ENCODE assay signal across 15 cellular contexts in genomic region chr19:19599190-19599535, GRCh38. TPM values are rescaled to one million over a fixed set of nuclear protein-coding genes. Genes with fewer than 3 reads are reported as not detected.
DNase-seq lines count a peak whose midpoint lies in the region; ATAC-seq lines count a peak whose summit lies in the region.
"Had no signal": no experiment of that assay in that cellular context is flagged by ENCODE, and none has a peak within 500 bp of the region (broad histone marks: within the 10 kb centered on the region; RNA-seq: fewer than 3 reads in every experiment).

No MANE protein-coding gene starts in this region.

- H3K27me3 ChIP-seq in CD4-positive, CD25-positive, alpha-beta regulatory T cell (ENCODE audit: control insufficient read depth, insufficient read depth, low read length), result no peaks in the 10 kb centered on the region
- H3K27me3 ChIP-seq: colonic mucosa had no signal

- H3K4me1 ChIP-seq in CD4-positive, CD25-positive, alpha-beta regulatory T cell (ENCODE audit: control insufficient read depth, insufficient read depth, low read length, poor library complexity, severe bottlenecking), result peaks cover 93% of the 10 kb centered on the region

- H3K36me3 ChIP-seq in CD4-positive, CD25-positive, alpha-beta regulatory T cell (ENCODE audit: control insufficient read depth, insufficient read depth, low read length), result peaks cover 3% of the 10 kb centered on the region
- H3K36me3 ChIP-seq: colonic mucosa had no signal

- CTCF ChIA-PET in activated naive CD4-positive, alpha-beta T cell treated with anti-CD3 and anti-CD28 coated beads, Interleukin-2, amount 10 ng/mL, durations not matched to agents 7 days and 5 days (lab: Charles Lee), result no interaction called here

- H3K9me3 Mint-ChIP-seq in CD4-positive, CD25-positive, alpha-beta regulatory T cell, result peaks cover 0 to 2% (median 0%) of the 10 kb centered on the region in 7 donors
- H3K9me3 Mint-ChIP-seq in activated naive CD4-positive, alpha-beta T cell treated with anti-CD3 and anti-CD28 coated beads, Interleukin-2, amount 10 ng/mL, durations not matched to agents 7 days and 5 days, result peaks cover 4% of the 10 kb centered on the region

- H3K27ac Mint-ChIP-seq in CD4-positive, CD25-positive, alpha-beta regulatory T cell, result peak overlapping the region; percentile 94 to 99 (median 99)
- H3K27ac Mint-ChIP-seq in activated naive CD4-positive, alpha-beta T cell treated with anti-CD3 and anti-CD28 coated beads, Interleukin-2, amount 10 ng/mL, durations not matched to agents 7 days and 5 days, result peak overlapping the region; percentile 96

- peak overlapping the region; percentile 28 for H3K4me3 ChIP-seq in CD4-positive, CD25-positive, alpha-beta regulatory T cell (ENCODE audit: low read depth, low read length)
- H3K4me3 ChIP-seq in Jurkat, Clone E6-1 (ENCODE audit: low read length), result peak overlapping the region; percentile 23
- H3K4me3 ChIP-seq in skin epidermis, result no peak overlapping the region
- H3K4me3 ChIP-seq: colonic mucosa, lung, SK-N-MC had no signal

- H3K36me3 Mint-ChIP-seq in CD4-positive, CD25-positive, alpha-beta regulatory T cell, result peaks cover 18% of the 10 kb centered on the region
- H3K36me3 Mint-ChIP-seq in activated naive CD4-positive, alpha-beta T cell treated with anti-CD3 and anti-CD28 coated beads, Interleukin-2, amount 10 ng/mL, durations not matched to agents 7 days and 5 days, result peaks cover 44% of the 10 kb centered on the region

- peak; percentile 9 to 18 for ATAC-seq in CD4-positive, CD25-positive, alpha-beta regulatory T cell (ENCODE audit: low read depth in 2 of 2)
- no peak for ATAC-seq in HG03039 (IDR thresholded peaks at IDR 0.05; ENCODE audit: unreplicated experiment)

- DNase-seq in CD4-positive, CD25-positive, alpha-beta regulatory T cell, result peak in 1 of 3 donors; percentile 67
- DNase-seq in Jurkat, Clone E6-1 (ENCODE audit: low read depth, low spot score), result no peak
- DNase-seq in activated naive CD4-positive, alpha-beta T cell treated with anti-CD3 and anti-CD28 coated beads, Interleukin-2, amount 10 ng/mL, durations not matched to agents 7 days and 5 days, result no peak
- DNase-seq in DMS114 treated with DMSO at 0.1 percent for 48 hours (lab: John Stamatoyannopoulos, UW; ENCODE audit: unreplicated experiment) (no peak), SHP77 (lab: John Stamatoyannopoulos, UW) (no peak), RPMI8226 (no peak)
- DNase-seq: colonic mucosa, EL, NCI-H187 treated with DMSO at 0.1 percent for 48 hours, WERI-Rb-1 had no signal

- H3K4me3 Mint-ChIP-seq in CD4-positive, CD25-positive, alpha-beta regulatory T cell, result peak overlapping the region; percentile 68 to 80 (median 78)
- peak overlapping the region; percentile 33 for H3K4me3 Mint-ChIP-seq in activated naive CD4-positive, alpha-beta T cell treated with anti-CD3 and anti-CD28 coated beads, Interleukin-2, amount 10 ng/mL, durations not matched to agents 7 days and 5 days

- H3K9me3 ChIP-seq in CD4-positive, CD25-positive, alpha-beta regulatory T cell (ENCODE audit: control insufficient read depth in 2 of 2, low read length in 2 of 2), result no peaks in the 10 kb centered on the region
- H3K9me3 ChIP-seq: colonic mucosa had no signal

- H3K27ac ChIP-seq in CD4-positive, CD25-positive, alpha-beta regulatory T cell (ENCODE audit: insufficient read depth, low read length, poor library complexity, severe bottlenecking), result peak overlapping the region; percentile 97
- H3K27ac ChIP-seq in skin epidermis, result peak overlapping the region in 17 of 21 experiments; percentile 19 to 94 (median 71)
- H3K27ac ChIP-seq: HL-60, SK-N-MC, WERI-Rb-1 had no signal

- H3K27me3 Mint-ChIP-seq in CD4-positive, CD25-positive, alpha-beta regulatory T cell, result no peaks in the 10 kb centered on the region
- no peaks in the 10 kb centered on the region for H3K27me3 Mint-ChIP-seq in activated naive CD4-positive, alpha-beta T cell treated with anti-CD3 and anti-CD28 coated beads, Interleukin-2, amount 10 ng/mL, durations not matched to agents 7 days and 5 days

- peaks cover 28 to 95% (median 59%) of the 10 kb centered on the region in 4 donors for H3K4me1 Mint-ChIP-seq in CD4-positive, CD25-positive, alpha-beta regulatory T cell
- peaks cover 89% of the 10 kb centered on the region for H3K4me1 Mint-ChIP-seq in activated naive CD4-positive, alpha-beta T cell treated with anti-CD3 and anti-CD28 coated beads, Interleukin-2, amount 10 ng/mL, durations not matched to agents 7 days and 5 days

RNA-seq across cellular contexts. Expression of gene PBX4, which starts 19.3 kb away (rescaled TPM):
- 85.3 TPM for total RNA-seq in CD4-positive, CD25-positive, alpha-beta regulatory T cell
- 1 to 10 TPM; 4.1 to 7.2 (median 5.9) TPM for polyA plus RNA-seq in CD4-positive, CD25-positive, alpha-beta regulatory T cell
- polyA plus RNA-seq in Jurkat, Clone E6-1 (2012; ENCODE audit: insufficient read depth, insufficient read length), result 11.5 TPM

RNA-seq across cellular contexts. Expression of gene LPAR2, which starts 28.9 kb away (rescaled TPM):
- 120 TPM for total RNA-seq in CD4-positive, CD25-positive, alpha-beta regulatory T cell
- 10 to 100 TPM; 29.9 to 48.5 (median 40.4) TPM for polyA plus RNA-seq in CD4-positive, CD25-positive, alpha-beta regulatory T cell
- polyA plus RNA-seq in Jurkat, Clone E6-1 (2012; ENCODE audit: insufficient read depth, insufficient read length), result 15.5 TPM

RNA-seq across cellular contexts. Expression of gene GMIP, which starts 44.3 kb away (rescaled TPM):
- total RNA-seq in CD4-positive, CD25-positive, alpha-beta regulatory T cell, result 155 TPM
- polyA plus RNA-seq in CD4-positive, CD25-positive, alpha-beta regulatory T cell, result 10 to 100 TPM; 42.1 to 51.0 (median 45.7) TPM
- 21.2 TPM for polyA plus RNA-seq in Jurkat, Clone E6-1 (2012; ENCODE audit: insufficient read depth, insufficient read length)

Comparison
In these comparisons a context has a peak if more than half of its experiments do, and no peak if none do; other contexts are left out.
1. H3K4me3 ChIP-seq: peak in CD4-positive, CD25-positive, alpha-beta regulatory T cell (single experiment) and Jurkat, Clone E6-1 (single experiment); none in skin epidermis (0 of 7).